1 cellular context compared by ENCODE assay signal in genomic region chr6:131844243-131844841, GRCh38.
TF ChIP-seq lines count a peak whose summit lies in the region.

No MANE protein-coding gene starts in this region.

TF ChIP-seq in HepG2, 621 proteins besides CTCF, POLR2A, EP300 and RAD21 (continued from another document and continues in another):
- TF ChIP-seq ZNF318 (CRISPR knock-in tag; IDR thresholded peaks at IDR 0.05) (no peak), PAX8 (CRISPR knock-in tag; IDR thresholded peaks at IDR 0.05; ENCODE audit: borderline replicate concordance) (no peak), SRSF9 (IDR thresholded peaks at IDR 0.05; ENCODE audit: borderline replicate concordance, insufficient read depth, low read depth, low read length, poor library complexity, severe bottlenecking) (no peak), ZNF225 (CRISPR knock-in tag; IDR thresholded peaks at IDR 0.05) (no peak), ZNF296 (CRISPR knock-in tag; conservative IDR thresholded peaks at IDR 0.05) (no peak), ATF5 (CRISPR knock-in tag; IDR thresholded peaks at IDR 0.05; ENCODE audit: low read depth) (no peak), ZNF552 (CRISPR knock-in tag; IDR thresholded peaks at IDR 0.05; ENCODE audit: borderline replicate concordance) (no peak), NCOA5 (CRISPR knock-in tag; IDR thresholded peaks at IDR 0.05) (no peak), PRPF4 (IDR thresholded peaks at IDR 0.05; ENCODE audit: low read depth, low read length, poor library complexity, severe bottlenecking) (no peak), PCBP2 (optimal IDR thresholded peaks at IDR 0.05; ENCODE audit: low read depth, low read length, poor library complexity, severe bottlenecking) (no peak), ZNF468 (CRISPR knock-in tag; IDR thresholded peaks at IDR 0.05) (no peak), XRCC5 (optimal IDR thresholded peaks at IDR 0.05; ENCODE audit: low read length) (no peak), FOXO1 (CRISPR knock-in tag; IDR thresholded peaks at IDR 0.05) (peak; percentile 74), IRF2 (CRISPR knock-in tag; IDR thresholded peaks at IDR 0.05) (peak; percentile 96), CEBPB (IDR thresholded peaks at IDR 0.05; ENCODE audit: borderline replicate concordance, low read depth, low read length) (peak; percentile 100), ZC3H4 (CRISPR knock-in tag; IDR thresholded peaks at IDR 0.05; ENCODE audit: borderline replicate concordance) (no peak), ARNT (IDR thresholded peaks at IDR 0.05) (no peak), NR2F6 (IDR thresholded peaks at IDR 0.05) (peak; percentile 75), NR2F6 (CRISPR knock-in tag; IDR thresholded peaks at IDR 0.05) (peak; percentile 81), ZNF574 (CRISPR knock-in tag; IDR thresholded peaks at IDR 0.05) (peak; percentile 58; the same call in 1 of the 2 replicates), SP5 (CRISPR knock-in tag; IDR thresholded peaks at IDR 0.05; ENCODE audit: borderline replicate concordance, low read depth) (0 out of 2 replicates have a peak, but pooled peaks have one; percentile 58), NFYC (CRISPR knock-in tag; IDR thresholded peaks at IDR 0.05) (peak; percentile 80), HCFC1 (IDR thresholded peaks at IDR 0.05; ENCODE audit: low read depth, low read length) (no peak), SMAD9 (CRISPR knock-in tag; IDR thresholded peaks at IDR 0.05) (peak; percentile 62; the same call in 1 of the 2 replicates), ZNF510 (CRISPR knock-in tag; IDR thresholded peaks at IDR 0.05; ENCODE audit: low read depth) (no peak), ZBTB26 (CRISPR knock-in tag; IDR thresholded peaks at IDR 0.05; ENCODE audit: borderline replicate concordance) (no peak), ZC3H13 (CRISPR knock-in tag; IDR thresholded peaks at IDR 0.05) (no peak), ZMYM4 (CRISPR knock-in tag; IDR thresholded peaks at IDR 0.05) (peak; percentile 95), ZNF280B (CRISPR knock-in tag; IDR thresholded peaks at IDR 0.05; ENCODE audit: borderline replicate concordance) (no peak), KLF16 (CRISPR knock-in tag; IDR thresholded peaks at IDR 0.05) (peak in 1 of 2 experiments; percentile 96; a peak in 2 of 4 replicates), LRRFIP1 (CRISPR knock-in tag; conservative IDR thresholded peaks at IDR 0.05) (no peak), SIX4 (CRISPR knock-in tag; IDR thresholded peaks at IDR 0.05) (peak; percentile 90), ZNF282 (IDR thresholded peaks at IDR 0.05; ENCODE audit: partially characterized antibody) (no peak), HIC2 (CRISPR knock-in tag; IDR thresholded peaks at IDR 0.05; ENCODE audit: low read depth) (no peak), ZBTB33 (CRISPR knock-in tag; IDR thresholded peaks at IDR 0.05) (peak; percentile 76), GABPB1 (CRISPR knock-in tag; IDR thresholded peaks at IDR 0.05) (no peak; the same call in 1 of the 2 replicates)
- TF ChIP-seq, protein P1, sequence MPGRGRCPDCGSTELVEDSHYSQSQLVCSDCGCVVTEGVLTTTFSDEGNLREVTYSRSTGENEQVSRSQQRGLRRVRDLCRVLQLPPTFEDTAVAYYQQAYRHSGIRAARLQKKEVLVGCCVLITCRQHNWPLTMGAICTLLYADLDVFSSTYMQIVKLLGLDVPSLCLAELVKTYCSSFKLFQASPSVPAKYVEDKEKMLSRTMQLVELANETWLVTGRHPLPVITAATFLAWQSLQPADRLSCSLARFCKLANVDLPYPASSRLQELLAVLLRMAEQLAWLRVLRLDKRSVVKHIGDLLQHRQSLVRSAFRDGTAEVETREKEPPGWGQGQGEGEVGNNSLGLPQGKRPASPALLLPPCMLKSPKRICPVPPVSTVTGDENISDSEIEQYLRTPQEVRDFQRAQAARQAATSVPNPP (CRISPR knock-in tag; IDR thresholded peaks at IDR 0.05), result no peak
